11 cellular contexts compared by ENCODE assay signal in the genomic region with DNA sequence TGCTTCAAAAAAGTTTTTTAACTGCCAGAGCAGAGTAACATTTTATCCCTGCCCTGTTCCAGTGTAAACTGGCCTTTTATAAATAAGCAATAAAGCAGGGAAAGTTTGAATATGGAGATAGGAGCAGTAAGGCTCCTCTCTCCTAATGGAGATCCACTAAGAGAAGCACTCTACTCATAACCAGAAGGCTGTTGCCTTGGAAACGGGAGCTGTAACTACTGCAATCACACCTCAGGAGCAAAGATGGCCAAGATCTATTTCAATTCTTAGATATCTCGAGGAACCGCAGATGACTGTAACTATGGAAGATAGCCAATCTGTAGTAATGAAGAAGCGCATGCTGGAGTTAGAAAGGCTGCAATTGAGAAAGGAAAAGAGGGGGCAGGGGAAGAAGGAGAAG. TPM values are rescaled to one million over a fixed set of nuclear protein-coding genes. Genes with fewer than 3 reads are reported as not detected.
DNase-seq lines count a peak whose midpoint lies in the region; ATAC-seq and TF ChIP-seq lines count a peak whose summit lies in the region.
"Had no signal": no experiment of that assay in that cellular context is flagged by ENCODE, and none has a peak within 500 bp of the region (broad histone marks: within the 10 kb centered on the region; RNA-seq: fewer than 3 reads in every experiment).

No MANE protein-coding gene starts in this region.

- intact Hi-C loops in testis (cut with DNase I; ENCODE audit: low total_unique reads) = no loop called here

- H3K4me1 ChIP-seq in CD8-positive, alpha-beta memory T cell (ENCODE audit: insufficient read depth, low read length) = peaks cover 97% of the 10 kb centered on the region
- no peaks in the 10 kb centered on the region for H3K4me1 ChIP-seq in testis

- no peaks in the 10 kb centered on the region for H3K27me3 ChIP-seq in CD8-positive, alpha-beta memory T cell (ENCODE audit: insufficient read depth, low read length, poor library complexity, severe bottlenecking)
- H3K27me3 ChIP-seq in testis = no peaks in the 10 kb centered on the region
- H3K27me3 ChIP-seq: SJSA1 had no signal

- H3K9me3 Mint-ChIP-seq in CD8-positive, alpha-beta memory T cell = no peaks in the 10 kb centered on the region

- peaks cover 0 to 11% (median 3%) of the 10 kb centered on the region in 3 donors for H3K36me3 Mint-ChIP-seq in CD8-positive, alpha-beta memory T cell

- peak overlapping the region; percentile 3 to 59 (median 48) for H3K4me3 Mint-ChIP-seq in CD8-positive, alpha-beta memory T cell

- peak in 3 of 5 donors; percentile 36 to 58 (median 44) for DNase-seq in CD8-positive, alpha-beta memory T cell
- DNase-seq in M059J (ENCODE audit: low read depth) (peak; percentile 73), fibroblast of the aortic adventitia (ENCODE audit: low read depth) (peak; percentile 80), testis (no peak), SW480 (ENCODE audit: low spot score) (no peak)
- DNase-seq: cerebellar nuclear complex; stimulated activated CD4-positive, alpha-beta T cell treated with anti-CD3 and anti-CD28 coated beads, Interleukin-1b, Interleukin-23, amount 100 ng/mL, for 48 hours had no signal

- TF ChIP-seq CTCF in fibroblast of the aortic adventitia (IDR thresholded peaks at IDR 0.05; ENCODE audit: insufficient read depth, low read length) = no peak
- TF ChIP-seq CTCF in testis (IDR thresholded peaks at IDR 0.05) = no peak

- H3K27ac Mint-ChIP-seq in CD8-positive, alpha-beta memory T cell = peak overlapping the region; percentile 69 to 95 (median 90)

- peak; percentile 56 for ATAC-seq in GM18907 (IDR thresholded peaks at IDR 0.05; ENCODE audit: unreplicated experiment)
- ATAC-seq in GM18861 (IDR thresholded peaks at IDR 0.05; ENCODE audit: unreplicated experiment) = no peak
- no peak for ATAC-seq in HG03039 (IDR thresholded peaks at IDR 0.05; ENCODE audit: unreplicated experiment)

- H3K36me3 ChIP-seq in CD8-positive, alpha-beta memory T cell (ENCODE audit: insufficient read depth, low read length) = no peaks in the 10 kb centered on the region
- H3K36me3 ChIP-seq in testis (ENCODE audit: low read depth, missing control alignments) = no peaks in the 10 kb centered on the region
- H3K36me3 ChIP-seq: SJSA1 had no signal

- POLR2A ChIA-PET in CD8-positive, alpha-beta memory T cell (lab: Charles Lee) = interaction anchor here (1.2 to 1.6 kb wide), 2 partner anchors 18 to 41 kb away, joined by 3 to 6 read pairs; a partner anchor contains a TSS

- WGBS in testis, 2 donors = 54 to 64% methylated on average over 4 of the region's 4 CpGs

- H3K4me3 ChIP-seq in CD8-positive, alpha-beta memory T cell (ENCODE audit: low read length) = no peak overlapping the region
- H3K4me3 ChIP-seq in fibroblast of the aortic adventitia (ENCODE audit: low read depth, low read length) = no peak overlapping the region
- no peak overlapping the region for H3K4me3 ChIP-seq in testis
- H3K4me3 ChIP-seq: SJSA1 had no signal

- CTCF ChIA-PET in CD8-positive, alpha-beta memory T cell (lab: Charles Lee) = interaction anchor here (0.8 to 1.3 kb wide), 5 partner anchors 16 to 156 kb away, joined by 3 read pairs; no protein-coding TSS in a partner anchor

- no peaks in the 10 kb centered on the region for H3K27me3 Mint-ChIP-seq in CD8-positive, alpha-beta memory T cell

- H3K4me1 Mint-ChIP-seq in CD8-positive, alpha-beta memory T cell = peaks cover 90 to 99% (median 99%) of the 10 kb centered on the region in 3 donors

- no peak for TF ChIP-seq POLR2A in testis (IDR thresholded peaks at IDR 0.05)

- H3K27ac ChIP-seq in CD8-positive, alpha-beta memory T cell (ENCODE audit: low read depth, low read length) = no peak overlapping the region
- no peak overlapping the region for H3K27ac ChIP-seq in testis
- H3K27ac ChIP-seq: SJSA1 had no signal

- no peaks in the 10 kb centered on the region for H3K9me3 ChIP-seq in CD8-positive, alpha-beta memory T cell (ENCODE audit: low read length)
- H3K9me3 ChIP-seq in testis = no peaks in the 10 kb centered on the region
- H3K9me3 ChIP-seq: SJSA1 had no signal

RNA-seq across cellular contexts. Expression of a gene that starts 41.4 kb away (rescaled TPM):
- total RNA-seq in CD8-positive, alpha-beta memory T cell = 100 to 1,000 TPM; 142 to 150 TPM
- polyA plus RNA-seq in CD8-positive, alpha-beta memory T cell = 90.1 TPM
- 6.0 and 10.3 TPM in 2 replicates for total RNA-seq in M059J (2014; rRNA removed; shearing (Covaris generic))
- total RNA-seq in fibroblast of the aortic adventitia (ENCODE audit: low replicate concordance) (2.5 and 29.2 TPM in 2 replicates), testis (10 to 100 TPM; 11.5 to 14.5 TPM)
- polyA plus RNA-seq in testis (ENCODE audit: insufficient read depth, low read depth, low replicate concordance) = 11.2 TPM

Comparison
In these comparisons a context has a peak if more than half of its experiments do, and no peak if none do; other contexts are left out.
1. DNase-seq: peak in CD8-positive, alpha-beta memory T cell (3 of 5), M059J (single experiment) and fibroblast of the aortic adventitia (single experiment); none in testis (single experiment) and SW480 (single experiment).